Comparison of ENCODE assay signal across 1 cellular context in genomic region chr19:54206831-54207177, GRCh38.
TF ChIP-seq lines count a peak whose summit lies in the region.

No MANE protein-coding gene starts in this region.

TF ChIP-seq in WTC11, 78 proteins besides CTCF, POLR2A, EP300 and RAD21 (continued from another document):
- no peak for TF ChIP-seq FOXP4 (CRISPR knock-in tag; IDR thresholded peaks at IDR 0.05)
- TF ChIP-seq FOXJ3 (CRISPR knock-in tag; IDR thresholded peaks at IDR 0.05; ENCODE audit: borderline replicate concordance) = no peak
- TF ChIP-seq NR1H2 (CRISPR knock-in tag; IDR thresholded peaks at IDR 0.05) = no peak
- no peak for TF ChIP-seq PRDM15 (CRISPR knock-in tag; IDR thresholded peaks at IDR 0.05)
- no peak for TF ChIP-seq IRF2 (CRISPR knock-in tag; IDR thresholded peaks at IDR 0.05; ENCODE audit: borderline replicate concordance, low read depth)
- no peak for TF ChIP-seq ZNF138 (CRISPR knock-in tag; conservative IDR thresholded peaks at IDR 0.05)
- no peak for TF ChIP-seq GABPB1 (CRISPR knock-in tag; IDR thresholded peaks at IDR 0.05)
- TF ChIP-seq PRRX2 (CRISPR knock-in tag; IDR thresholded peaks at IDR 0.05) = no peak
- no peak for TF ChIP-seq EMX1 (CRISPR knock-in tag; IDR thresholded peaks at IDR 0.05)
- no peak for TF ChIP-seq NFATC4 (CRISPR knock-in tag; IDR thresholded peaks at IDR 0.05)
